In genomic region chr2:199455186-199455532, GRCh38 we compare ENCODE assay signal across 13 cellular contexts. TPM values are rescaled to one million over a fixed set of nuclear protein-coding genes. Genes with fewer than 3 reads are reported as not detected.
DNase-seq lines count a peak whose midpoint lies in the region; ATAC-seq and TF ChIP-seq lines count a peak whose summit lies in the region.
"Had no signal": no experiment of that assay in that cellular context is flagged by ENCODE, and none has a peak within 500 bp of the region (broad histone marks: within the 10 kb centered on the region; RNA-seq: fewer than 3 reads in every experiment).

No MANE protein-coding gene starts in this region.

- no peak overlapping the region for H3K9ac ChIP-seq in subcutaneous abdominal adipose tissue (ENCODE audit: low read length in 5 of 5)

- H3K4me3 ChIP-seq in iPS DF 6.9 (ENCODE audit: low read length) (peak overlapping the region; percentile 59; the same call in 1 of the 2 replicates), subcutaneous abdominal adipose tissue (ENCODE audit: low read depth in 1 of 5, low read length in 5 of 5) (peak overlapping the region in 4 of 5 donors; percentile 33 to 61 (median 41)), gastroesophageal sphincter (no peak overlapping the region)

- H3K27me3 ChIP-seq in iPS DF 6.9 (ENCODE audit: control insufficient read depth, insufficient read depth, low read length) (peaks cover 6% of the 10 kb centered on the region), subcutaneous abdominal adipose tissue (ENCODE audit: control insufficient read depth in 5 of 5, insufficient read depth in 4 of 5, low read length in 5 of 5) (peaks cover 6 to 24% (median 19%) of the 10 kb centered on the region in 5 donors), gastroesophageal sphincter (peaks cover 79% of the 10 kb centered on the region)

- peak overlapping the region; percentile 10 for H3K4me3 Mint-ChIP-seq in activated naive CD4-positive, alpha-beta T cell treated with anti-CD3 and anti-CD28 coated beads, Interleukin-2, amount 10 ng/mL, durations not matched to agents 7 days and 5 days
- H3K4me3 Mint-ChIP-seq in T-helper 17 cell: peak overlapping the region; percentile 12

- no peak for DNase-seq in activated naive CD4-positive, alpha-beta T cell treated with anti-CD3 and anti-CD28 coated beads, Interleukin-2, amount 10 ng/mL, durations not matched to agents 7 days and 5 days
- no peak for DNase-seq in activated naive CD4-positive, alpha-beta T cell treated with anti-CD3 and anti-CD28 coated beads, Interleukin-2, amount 50 U/mL, for 16 hours
- DNase-seq in T-helper 17 cell (no peak), iPS DF 6.9 (ENCODE audit: low read depth, low spot score) (no peak), NCI-H1417 treated with DMSO at 0.1 percent for 48 hours (lab: John Stamatoyannopoulos, UW) (no peak)
- DNase-seq: activated CD4-positive, CD25-positive, alpha-beta regulatory T cell treated with anti-CD3 and anti-CD28 coated beads, Interleukin-2, amount 50 U/mL, for 72 hours; activated effector memory CD4-positive, alpha-beta T cell treated with anti-CD3 and anti-CD28 coated beads, Interleukin-2, amount 50 U/mL, for 16 hours; hippocampal formation had no signal

- H3K27ac ChIP-seq in iPS DF 6.9 (ENCODE audit: low read length) (no peak overlapping the region), subcutaneous abdominal adipose tissue (ENCODE audit: low read depth, low read length) (no peak overlapping the region), gastroesophageal sphincter (no peak overlapping the region)
- H3K27ac ChIP-seq: stomach had no signal

- H3K36me3 ChIP-seq in iPS DF 6.9 (ENCODE audit: control insufficient read depth, insufficient read depth, low read length): no peaks in the 10 kb centered on the region
- no peaks in the 10 kb centered on the region for H3K36me3 ChIP-seq in subcutaneous abdominal adipose tissue (ENCODE audit: control insufficient read depth in 5 of 5, insufficient read depth in 5 of 5, low read length in 5 of 5)
- no peaks in the 10 kb centered on the region for H3K36me3 ChIP-seq in gastroesophageal sphincter
- H3K36me3 ChIP-seq: stomach had no signal

- peaks cover 24% of the 10 kb centered on the region for H3K4me1 Mint-ChIP-seq in activated naive CD4-positive, alpha-beta T cell treated with anti-CD3 and anti-CD28 coated beads, Interleukin-2, amount 10 ng/mL, durations not matched to agents 7 days and 5 days
- H3K4me1 Mint-ChIP-seq in T-helper 17 cell: peaks cover 7% of the 10 kb centered on the region

- CTCF ChIA-PET in activated naive CD4-positive, alpha-beta T cell treated with anti-CD3 and anti-CD28 coated beads, Interleukin-2, amount 10 ng/mL, durations not matched to agents 7 days and 5 days (lab: Charles Lee): interaction anchor here (0.9 to 2.3 kb wide), 3 partner anchors 8 to 15 kb away, joined by 3 to 6 read pairs (median 5); no protein-coding TSS in a partner anchor

- TF ChIP-seq EP300 in gastroesophageal sphincter (IDR thresholded peaks at IDR 0.05): no peak

- ATAC-seq in T-helper 17 cell: no peak
- no peak for ATAC-seq in GM21515 (IDR thresholded peaks at IDR 0.05; ENCODE audit: unreplicated experiment)
- ATAC-seq in gastroesophageal sphincter: no peak
- ATAC-seq: naive thymus-derived CD4-positive, alpha-beta T cell had no signal

- H3K27ac Mint-ChIP-seq in activated naive CD4-positive, alpha-beta T cell treated with anti-CD3 and anti-CD28 coated beads, Interleukin-2, amount 10 ng/mL, durations not matched to agents 7 days and 5 days: no peak overlapping the region
- no peak overlapping the region for H3K27ac Mint-ChIP-seq in T-helper 17 cell

- no peak for TF ChIP-seq CTCF in gastroesophageal sphincter (IDR thresholded peaks at IDR 0.05)

- TF ChIP-seq POLR2A in gastroesophageal sphincter (IDR thresholded peaks at IDR 0.05): no peak

- H3K9me3 ChIP-seq in T-helper 17 cell (ENCODE audit: control insufficient read depth, low read length, poor library complexity, severe bottlenecking): peaks cover under 1% of the 10 kb centered on the region
- no peaks in the 10 kb centered on the region for H3K9me3 ChIP-seq in iPS DF 6.9 (ENCODE audit: control insufficient read depth, insufficient read depth, low read length)
- H3K9me3 ChIP-seq in subcutaneous abdominal adipose tissue (ENCODE audit: control insufficient read depth in 5 of 5, low read length in 5 of 5): no peaks in the 10 kb centered on the region
- no peaks in the 10 kb centered on the region for H3K9me3 ChIP-seq in gastroesophageal sphincter
- H3K9me3 ChIP-seq: stomach had no signal

- H3K9me3 Mint-ChIP-seq in activated naive CD4-positive, alpha-beta T cell treated with anti-CD3 and anti-CD28 coated beads, Interleukin-2, amount 10 ng/mL, durations not matched to agents 7 days and 5 days: no peaks in the 10 kb centered on the region

- peaks cover 60% of the 10 kb centered on the region for H3K27me3 Mint-ChIP-seq in activated naive CD4-positive, alpha-beta T cell treated with anti-CD3 and anti-CD28 coated beads, Interleukin-2, amount 10 ng/mL, durations not matched to agents 7 days and 5 days
- H3K27me3 Mint-ChIP-seq in T-helper 17 cell: peaks cover 37% of the 10 kb centered on the region

- no CpG with 5 or more reads among the region's 6 CpGs for WGBS in iPS DF 6.9 (ENCODE audit: insufficient coverage, insufficient read length)
- WGBS in gastroesophageal sphincter (ENCODE audit: low coverage in 1 of 2), 2 donors: 61 to 75% methylated on average over 4 to 6 of the region's 6 CpGs

- H3K4me1 ChIP-seq in iPS DF 6.9 (ENCODE audit: control insufficient read depth, insufficient read depth, low read length) (no peaks in the 10 kb centered on the region), subcutaneous abdominal adipose tissue (ENCODE audit: control insufficient read depth in 5 of 5, insufficient read depth in 5 of 5, low read length in 5 of 5) (peaks cover 0 to 45% (median 36%) of the 10 kb centered on the region in 5 donors), gastroesophageal sphincter (peaks cover 0 to 41% (median 30%) of the 10 kb centered on the region in 3 donors)

- H3K36me3 Mint-ChIP-seq in activated naive CD4-positive, alpha-beta T cell treated with anti-CD3 and anti-CD28 coated beads, Interleukin-2, amount 10 ng/mL, durations not matched to agents 7 days and 5 days: peaks cover 10% of the 10 kb centered on the region
- H3K36me3 Mint-ChIP-seq in T-helper 17 cell (ENCODE audit: low read depth): peaks cover 3% of the 10 kb centered on the region

RNA-seq across cellular contexts. Expression of gene SATB2, which starts 2.6 kb away (rescaled TPM):
- under 1 TPM; 0.05 to 0.29 TPM for total RNA-seq in T-helper 17 cell
- total RNA-seq in gastroesophageal sphincter: 1 to 10 TPM; 2.2 to 6.7 (median 3.4) TPM

Comparison
In these comparisons a context has a peak if more than half of its experiments do, and no peak if none do; other contexts are left out.
1. H3K4me3 ChIP-seq: peak in iPS DF 6.9 (single experiment) and subcutaneous abdominal adipose tissue (4 of 5); none in gastroesophageal sphincter (0 of 2).